Comparison of ENCODE assay signal across 9 cellular contexts in the genomic region with DNA sequence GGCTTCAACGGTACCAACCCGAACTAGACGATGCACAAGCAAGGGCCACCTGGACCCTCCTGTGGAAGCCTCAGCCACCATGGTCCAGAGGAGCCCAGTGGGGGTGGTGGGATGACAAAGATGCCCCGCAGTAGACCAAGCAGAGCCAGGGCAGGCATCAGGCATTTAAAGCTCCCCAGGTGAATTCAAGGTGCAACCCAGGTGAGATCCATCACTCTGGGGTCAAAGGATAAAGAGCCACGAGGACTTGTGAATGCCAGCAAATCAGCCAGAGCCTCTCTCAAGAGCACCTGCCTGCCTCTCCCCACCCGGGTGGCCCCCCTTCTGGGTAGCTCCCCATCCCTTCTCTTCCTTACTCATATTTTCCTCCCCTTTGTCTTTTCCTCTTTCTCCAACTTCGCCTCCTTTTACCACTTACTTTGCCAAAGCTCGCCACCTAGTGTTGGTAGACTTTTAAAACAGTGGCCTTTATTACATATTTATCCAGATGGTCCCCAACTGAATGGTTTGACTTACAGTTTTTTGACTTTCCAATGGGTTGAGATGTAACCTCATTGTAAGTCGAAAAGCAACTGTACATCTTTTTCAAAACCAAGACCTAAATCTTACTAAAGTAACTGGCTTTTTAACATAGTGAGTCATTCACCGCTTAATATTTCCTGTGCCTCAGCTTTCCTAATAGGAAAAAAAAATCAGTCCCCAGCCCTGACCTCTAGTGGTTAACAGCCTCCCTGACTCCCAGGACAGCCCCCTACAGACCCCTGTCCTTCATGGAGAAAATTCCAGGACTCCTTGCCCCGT. TPM values are rescaled to one million over a fixed set of nuclear protein-coding genes. Genes with fewer than 3 reads are reported as not detected.
DNase-seq lines count a peak whose midpoint lies in the region; ATAC-seq, FAIRE-seq and TF ChIP-seq lines count a peak whose summit lies in the region.
"Had no signal": no experiment of that assay in that cellular context is flagged by ENCODE, and none has a peak within 500 bp of the region (broad histone marks: within the 10 kb centered on the region; RNA-seq: fewer than 3 reads in every experiment).

No MANE protein-coding gene starts in this region.

- no peak for TF ChIP-seq POLR2A in H54 (IDR thresholded peaks at IDR 0.05; ENCODE audit: low read depth, low read length)

- no peaks in the 10 kb centered on the region for H3K27me3 Mint-ChIP-seq in activated CD4-positive, alpha-beta T cell treated with anti-CD3 and anti-CD28 coated beads, Interleukin-2, amount 10 ng/mL, durations not matched to agents 7 days and 5 days

- H3K4me3 Mint-ChIP-seq in activated CD4-positive, alpha-beta T cell treated with anti-CD3 and anti-CD28 coated beads, Interleukin-2, amount 10 ng/mL, durations not matched to agents 7 days and 5 days = no peak overlapping the region
- H3K4me3 Mint-ChIP-seq: stimulated activated effector memory CD8-positive, alpha-beta T cell treated with anti-CD3 and anti-CD28 coated beads, Interleukin-12 subunit alpha, Interleukin-12 subunit beta, amount 100 ng/mL, for 72 hours had no signal

- FAIRE-seq in H54 (lab: Jason Lieb, UNC) = no peak

- no peak overlapping the region for H3K27ac Mint-ChIP-seq in activated CD4-positive, alpha-beta T cell treated with anti-CD3 and anti-CD28 coated beads, Interleukin-2, amount 10 ng/mL, durations not matched to agents 7 days and 5 days
- H3K27ac Mint-ChIP-seq: stimulated activated effector memory CD8-positive, alpha-beta T cell treated with anti-CD3 and anti-CD28 coated beads, Interleukin-12 subunit alpha, Interleukin-12 subunit beta, amount 100 ng/mL, for 72 hours had no signal

- H3K4me1 Mint-ChIP-seq in activated CD4-positive, alpha-beta T cell treated with anti-CD3 and anti-CD28 coated beads, Interleukin-2, amount 10 ng/mL, durations not matched to agents 7 days and 5 days = peaks cover 1% of the 10 kb centered on the region
- H3K4me1 Mint-ChIP-seq: stimulated activated effector memory CD8-positive, alpha-beta T cell treated with anti-CD3 and anti-CD28 coated beads, Interleukin-12 subunit alpha, Interleukin-12 subunit beta, amount 100 ng/mL, for 72 hours had no signal

- H3K9me3 Mint-ChIP-seq in activated CD4-positive, alpha-beta T cell treated with anti-CD3 and anti-CD28 coated beads, Interleukin-2, amount 10 ng/mL, durations not matched to agents 7 days and 5 days = no peaks in the 10 kb centered on the region
- H3K9me3 Mint-ChIP-seq: stimulated activated effector memory CD8-positive, alpha-beta T cell treated with anti-CD3 and anti-CD28 coated beads, Interleukin-12 subunit alpha, Interleukin-12 subunit beta, amount 100 ng/mL, for 72 hours had no signal

- CTCF ChIA-PET in activated CD4-positive, alpha-beta T cell treated with anti-CD3 and anti-CD28 coated beads, Interleukin-2, amount 10 ng/mL, durations not matched to agents 7 days and 5 days (lab: Charles Lee) = interaction anchor here (1.2 to 1.3 kb wide), 2 partner anchors 11 to 33 kb away, joined by 3 to 5 read pairs; no protein-coding TSS in a partner anchor

- POLR2A ChIA-PET in activated CD4-positive, alpha-beta T cell treated with anti-CD3 and anti-CD28 coated beads, Interleukin-2, amount 10 ng/mL, durations not matched to agents 7 days and 5 days (lab: Charles Lee) = no interaction called here

- no peaks in the 10 kb centered on the region for H3K36me3 Mint-ChIP-seq in activated CD4-positive, alpha-beta T cell treated with anti-CD3 and anti-CD28 coated beads, Interleukin-2, amount 10 ng/mL, durations not matched to agents 7 days and 5 days (ENCODE audit: low read depth)
- H3K36me3 Mint-ChIP-seq: stimulated activated effector memory CD8-positive, alpha-beta T cell treated with anti-CD3 and anti-CD28 coated beads, Interleukin-12 subunit alpha, Interleukin-12 subunit beta, amount 100 ng/mL, for 72 hours had no signal

- peak; percentile 78 for TF ChIP-seq CTCF in 22Rv1 (IDR thresholded peaks at IDR 0.05)

- ATAC-seq in GM18907 (IDR thresholded peaks at IDR 0.05; ENCODE audit: unreplicated experiment) = no peak
- ATAC-seq: stimulated activated effector memory CD8-positive, alpha-beta T cell treated with anti-CD3 and anti-CD28 coated beads, Interleukin-12 subunit alpha, Interleukin-12 subunit beta, amount 100 ng/mL, for 72 hours had no signal

- DNase-seq in DMS53 (lab: John Stamatoyannopoulos, UW) (peak; percentile 70), NCI-H1436 treated with DMSO at 0.1 percent for 48 hours (lab: John Stamatoyannopoulos, UW) (peak; percentile 29), glomerular endothelial cell (ENCODE audit: extremely low read depth, low read depth, low spot score) (peak; percentile 31), retina (peak; percentile 58), H54 (ENCODE audit: insufficient read length, low spot score) (no peak)
- DNase-seq in activated CD4-positive, alpha-beta T cell treated with anti-CD3 and anti-CD28 coated beads, Interleukin-2, amount 10 ng/mL, durations not matched to agents 7 days and 5 days = peak; percentile 32

- no peak overlapping the region for H3K27ac ChIP-seq in 22Rv1

RNA-seq across cellular contexts. Expression of a gene that starts 18.8 kb away (rescaled TPM):
- not detected for total RNA-seq in activated CD4-positive, alpha-beta T cell treated with anti-CD3 and anti-CD28 coated beads, Interleukin-2, amount 10 ng/mL, durations not matched to agents 7 days and 5 days
- not detected in 2 replicates for total RNA-seq in glomerular endothelial cell

RNA-seq across cellular contexts. Expression of a gene that starts 43.3 kb away (rescaled TPM):
- total RNA-seq in activated CD4-positive, alpha-beta T cell treated with anti-CD3 and anti-CD28 coated beads, Interleukin-2, amount 10 ng/mL, durations not matched to agents 7 days and 5 days = not detected
- total RNA-seq in glomerular endothelial cell = not detected in 2 replicates
